In genomic region chr13:73054712-73055111, GRCh38 we compare ENCODE assay signal across 18 cellular contexts. TPM values are rescaled to one million over a fixed set of nuclear protein-coding genes. Genes with fewer than 3 reads are reported as not detected.
DNase-seq lines count a peak whose midpoint lies in the region; ATAC-seq, FAIRE-seq and TF ChIP-seq lines count a peak whose summit lies in the region.
"Had no signal": no experiment of that assay in that cellular context is flagged by ENCODE, and none has a peak within 500 bp of the region (broad histone marks: within the 10 kb centered on the region; RNA-seq: fewer than 3 reads in every experiment).

No MANE protein-coding gene starts in this region.

- no peaks in the 10 kb centered on the region for H3K27me3 ChIP-seq in PC-9 (ENCODE audit: insufficient read depth, low read depth)
- H3K27me3 ChIP-seq in small intestine (ENCODE audit: control insufficient read depth in 2 of 2, insufficient read depth in 2 of 2, low read length in 2 of 2) = no peaks in the 10 kb centered on the region
- peaks cover 0 to 13% of the 10 kb centered on the region in 2 donors for H3K27me3 ChIP-seq in uterus
- no peaks in the 10 kb centered on the region for H3K27me3 ChIP-seq in aorta (ENCODE audit: control insufficient read depth in 1 of 2, insufficient read depth in 2 of 2, low read length in 1 of 2)

- TF ChIP-seq POLR2A in uterus (IDR thresholded peaks at IDR 0.05) = no peak

- H3K4me2 ChIP-seq in PC-9 = peak overlapping the region; percentile 67; the same call in 1 of the 2 replicates
- H3K4me2 ChIP-seq: BLaER1 treated with 17β-estradiol and CSF1 and Interleukin-3, amounts not matched to agents 10 nM and 100 nM had no signal

- H3K27ac ChIP-seq in PC-9 = peak overlapping the region; percentile 79; the same call in 1 of the 2 replicates
- H3K27ac ChIP-seq in small intestine (ENCODE audit: low read depth in 1 of 2, low read length in 1 of 2) = no peak overlapping the region
- H3K27ac ChIP-seq in uterus = no peak overlapping the region
- no peak overlapping the region for H3K27ac ChIP-seq in aorta (ENCODE audit: low read depth in 1 of 2, low read length in 2 of 2)
- H3K27ac ChIP-seq: BLaER1 treated with 17β-estradiol and CSF1 and Interleukin-3, amounts not matched to agents 10 nM and 100 nM had no signal

- peaks cover 15% of the 10 kb centered on the region for H3K79me2 ChIP-seq in PC-9 (ENCODE audit: low read depth)

- no TSS peak for BruUV-seq in PC-9 (replicated peaks; lab: Mats Ljungman, UMichigan)

- no peaks in the 10 kb centered on the region for H4K20me1 ChIP-seq in PC-9 (ENCODE audit: insufficient read depth)

- CTCF ChIA-PET in PC-9 (lab: Charles Lee) = no interaction called here

- TF ChIP-seq CTCF in PC-9 (conservative IDR thresholded peaks at IDR 0.05) = no peak
- no peak for TF ChIP-seq CTCF in uterus (IDR thresholded peaks at IDR 0.05)

- H3K36me3 ChIP-seq in PC-9 (ENCODE audit: low read depth) (no peaks in the 10 kb centered on the region), small intestine (ENCODE audit: control insufficient read depth in 2 of 2, insufficient read depth in 2 of 2, low read length in 2 of 2) (no peaks in the 10 kb centered on the region), uterus (no peaks in the 10 kb centered on the region), aorta (ENCODE audit: control insufficient read depth in 1 of 2, insufficient read depth in 2 of 2, low read length in 1 of 2) (no peaks in the 10 kb centered on the region)
- H3K36me3 ChIP-seq: BLaER1 treated with 17β-estradiol and CSF1 and Interleukin-3, amounts not matched to agents 10 nM and 100 nM had no signal

- H3K4me3 ChIP-seq in PC-9 (no peak overlapping the region), small intestine (ENCODE audit: low read depth in 1 of 2, low read length in 2 of 2) (no peak overlapping the region), uterus (no peak overlapping the region), aorta (ENCODE audit: low read length in 2 of 2) (no peak overlapping the region)
- H3K4me3 ChIP-seq: BLaER1 treated with 17β-estradiol and CSF1 and Interleukin-3, amounts not matched to agents 10 nM and 100 nM had no signal

- intact Hi-C loops in PC-9 (cut with micrococcal nuclease; ENCODE audit: unreplicated experiment) = loop anchor here (5.0 kb wide), 3 partner anchors 193 to 373 kb away; partner anchors contain the start of genes DIS3 and PIBF1
- intact Hi-C loops in uterus (cut with DNase I; ENCODE audit: low total_unique reads) = no loop called here
- intact Hi-C loops in aorta (cut with DNase I) = loop anchor here in 1 of 2 donors (5.0 kb wide), 1 partner anchor 218 kb away; no protein-coding TSS in a partner anchor

- no peak overlapping the region for H2AFZ ChIP-seq in PC-9

- no peak for ATAC-seq in HG03469 (IDR thresholded peaks at IDR 0.05; ENCODE audit: unreplicated experiment)
- no peak for ATAC-seq in aorta (ENCODE audit: low FRiP score)

- FAIRE-seq in small intestine (lab: Jason Lieb, UNC) = no peak

- no peaks in the 10 kb centered on the region for H3K9me2 ChIP-seq in PC-9 (ENCODE audit: insufficient read depth)

- peaks cover 19% of the 10 kb centered on the region for H3F3A ChIP-seq in PC-9 (ENCODE audit: insufficient read depth, low read depth)

- DNase-seq in COR-L47 (lab: John Stamatoyannopoulos, UW) (peak; percentile 68), NCI-H187 treated with DMSO at 0.1 percent for 48 hours (lab: John Stamatoyannopoulos, UW) (peak; percentile 90), PC-9 (no peak), small intestine (peak; percentile 41), uterus (no peak), aorta (no peak)
- DNase-seq: CD8-positive, alpha-beta memory T cell; DMS79 treated with DMSO at 0.1 percent for 48 hours; Kasumi-1; NCI-H1105 treated with DMSO at 0.1 percent for 48 hours; NCI-H1694 treated with DMSO at 0.1 percent for 48 hours; NCI-H2171 treated with DMSO at 0.1 percent for 48 hours; NCI-H510A; SHP77 treated with DMSO at 0.1 percent for 48 hours had no signal

- POLR2A ChIA-PET in PC-9 (lab: Charles Lee; ENCODE audit: unreplicated experiment) = interaction anchor here (0.6 kb wide), 1 partner anchor 1252 kb away, joined by 5 read pairs; no protein-coding TSS in a partner anchor

- 23 to 54% (median 37%) methylated on average over 5 of the region's 5 CpGs for WGBS in small intestine, 3 donors
- 66 to 68% methylated on average over 5 of the region's 5 CpGs for WGBS in aorta, 2 donors

- H3K9me3 ChIP-seq in PC-9 (ENCODE audit: insufficient read depth, low read depth) = no peaks in the 10 kb centered on the region
- no peaks in the 10 kb centered on the region for H3K9me3 ChIP-seq in small intestine (ENCODE audit: control insufficient read depth, low read depth)
- no peaks in the 10 kb centered on the region for H3K9me3 ChIP-seq in uterus
- no peaks in the 10 kb centered on the region for H3K9me3 ChIP-seq in aorta (ENCODE audit: control insufficient read depth, low read length)
- H3K9me3 ChIP-seq: BLaER1 treated with 17β-estradiol and CSF1 and Interleukin-3, amounts not matched to agents 10 nM and 100 nM had no signal

- H3K4me1 ChIP-seq in PC-9 (replicated peaks; ENCODE audit: insufficient read depth) (peaks cover 43% of the 10 kb centered on the region), small intestine (ENCODE audit: control insufficient read depth in 2 of 2, insufficient read depth in 1 of 2, low read depth in 1 of 2, low read length in 1 of 2) (peaks cover 0 to 4% of the 10 kb centered on the region in 2 donors), uterus (no peaks in the 10 kb centered on the region), aorta (ENCODE audit: control insufficient read depth in 1 of 2, insufficient read depth in 2 of 2, low read length in 2 of 2) (no peaks in the 10 kb centered on the region)

RNA-seq across cellular contexts. Expression of gene KLF5, which starts 4.1 kb away (rescaled TPM):
- total RNA-seq in PC-9 (2021) = 54.3 and 65.9 TPM in 2 replicates
- polyA plus RNA-seq in small intestine = 100 to 1,000 TPM; 126 to 178 (median 141) TPM
- total RNA-seq in uterus = 10 to 100 TPM in 1 of 4 donors, 1 to 10 TPM in 2, under 1 TPM in 1; 0.77 to 10.7 (median 5.7) TPM
- total RNA-seq in aorta = 1 to 10 TPM; 3.6 to 4.9 TPM
- 10 to 100 TPM in 1 of 2 donors, 1 to 10 TPM in 1; 1.5 to 26.2 TPM for polyA plus RNA-seq in aorta
- total RNA-seq: G401 had no signal
- polyA plus RNA-seq: IgD-negative memory B cell had no signal

Comparison
In these comparisons a context has a peak if more than half of its experiments do, and no peak if none do; other contexts are left out.
1. DNase-seq: peak in COR-L47 (single experiment), NCI-H187 treated with DMSO at 0.1 percent for 48 hours (single experiment) and small intestine (single experiment); none in PC-9 (0 of 2), uterus (0 of 2) and aorta (0 of 2).